In genomic region chr2:168469281-168469988, GRCh38 we compare ENCODE assay signal across 10 cellular contexts. TPM values are rescaled to one million over a fixed set of nuclear protein-coding genes. Genes with fewer than 3 reads are reported as not detected.
DNase-seq lines count a peak whose midpoint lies in the region; ATAC-seq and FAIRE-seq lines count a peak whose summit lies in the region.
"Had no signal": no experiment of that assay in that cellular context is flagged by ENCODE, and none has a peak within 500 bp of the region (broad histone marks: within the 10 kb centered on the region; RNA-seq: fewer than 3 reads in every experiment).

No MANE protein-coding gene starts in this region.

- no peak overlapping the region for H3K9ac ChIP-seq in trophoblast cell (ENCODE audit: low read length)

- H3K18ac ChIP-seq in trophoblast cell (ENCODE audit: low read length): no peak overlapping the region

- H4K91ac ChIP-seq in trophoblast cell (ENCODE audit: low read depth, low read length): no peak overlapping the region

- H3K9me3 ChIP-seq in trophoblast cell (ENCODE audit: insufficient read depth, low read depth, low read length): no peaks in the 10 kb centered on the region
- H3K9me3 ChIP-seq: right lobe of liver had no signal

- no CpG with 5 or more reads among the region's 3 CpGs for WGBS in trophoblast cell (ENCODE audit: extremely low coverage, insufficient coverage, insufficient read length)

- H3K79me1 ChIP-seq in trophoblast cell (ENCODE audit: low read length): no peaks in the 10 kb centered on the region

- peaks cover 6 to 15% of the 10 kb centered on the region in 2 experiments for H3K4me1 ChIP-seq in trophoblast cell (ENCODE audit: control insufficient read depth in 1 of 2, insufficient read depth in 2 of 2, low read length in 2 of 2)
- H3K4me1 ChIP-seq: foreskin keratinocyte had no signal

- ATAC-seq in GM19025 (IDR thresholded peaks at IDR 0.05; ENCODE audit: low read depth, unreplicated experiment) (peak; percentile 55), HG02870 (IDR thresholded peaks at IDR 0.05; ENCODE audit: unreplicated experiment) (peak; percentile 67)
- ATAC-seq: foreskin keratinocyte had no signal

- H4K8ac ChIP-seq in trophoblast cell (ENCODE audit: low read depth, low read length): no peak overlapping the region

- H4K12ac ChIP-seq in trophoblast cell (ENCODE audit: low read depth, low read length): no peak overlapping the region

- H3K14ac ChIP-seq in trophoblast cell (ENCODE audit: low read length): no peak overlapping the region

- no peak overlapping the region for H2AK5ac ChIP-seq in trophoblast cell (ENCODE audit: low read length)

- H3K36me3 ChIP-seq in trophoblast cell (ENCODE audit: control insufficient read depth in 1 of 2, insufficient read depth in 2 of 2, low read length in 2 of 2): no peaks in the 10 kb centered on the region
- H3K36me3 ChIP-seq: right lobe of liver had no signal

- H3K27me3 ChIP-seq in trophoblast cell (ENCODE audit: insufficient read depth, low read length): no peaks in the 10 kb centered on the region
- H3K27me3 ChIP-seq: foreskin keratinocyte, right lobe of liver had no signal

- no peak overlapping the region for H2BK120ac ChIP-seq in trophoblast cell (ENCODE audit: insufficient read depth, low read length, poor library complexity)

- H3K23ac ChIP-seq in trophoblast cell (ENCODE audit: low read length): no peak overlapping the region

- H3K79me2 ChIP-seq in trophoblast cell (ENCODE audit: control insufficient read depth, insufficient read depth, low read length, poor library complexity): no peaks in the 10 kb centered on the region

- DNase-seq in NAMALWA (ENCODE audit: low spot score) (peak; percentile 54), trophoblast cell (no peak), NCI-H510A treated with DMSO at 0.1 percent for 48 hours (lab: John Stamatoyannopoulos, UW) (no peak), NCI-H2227 (lab: John Stamatoyannopoulos, UW; ENCODE audit: unreplicated experiment) (no peak), urothelium cell line (ENCODE audit: low spot score) (no peak), AG08396 (ENCODE audit: low spot score) (no peak)
- DNase-seq: foreskin keratinocyte, right lobe of liver had no signal

- FAIRE-seq in urothelium cell line (lab: Jason Lieb, UNC): no peak

- no peak overlapping the region for H2BK12ac ChIP-seq in trophoblast cell (ENCODE audit: low read length)

- H3K27ac ChIP-seq in trophoblast cell (ENCODE audit: low read depth, low read length): no peak overlapping the region
- H3K27ac ChIP-seq: foreskin keratinocyte had no signal

- no peak overlapping the region for H2BK5ac ChIP-seq in trophoblast cell (ENCODE audit: low read depth, low read length, poor library complexity)

- no peak overlapping the region for H3K4me3 ChIP-seq in trophoblast cell (ENCODE audit: low read depth, low read length)
- H3K4me3 ChIP-seq: right lobe of liver had no signal

- H3K4me2 ChIP-seq in trophoblast cell (ENCODE audit: low read length): no peak overlapping the region

- H3K4ac ChIP-seq in trophoblast cell (ENCODE audit: low read depth, low read length): peak overlapping the region; percentile 40

- H2AFZ ChIP-seq in trophoblast cell (ENCODE audit: insufficient read depth, low read length, poor library complexity): no peak overlapping the region

RNA-seq across cellular contexts. Expression of gene CERS6, which starts 13.4 kb away (rescaled TPM):
- polyA plus RNA-seq in trophoblast cell (2013): 20.5 and 21.1 TPM in 2 replicates
